Comparison of ENCODE assay signal across 9 cellular contexts in genomic region chr17:65750678-65751077, GRCh38.
A peak's percentile ranks its signal among the peaks of the same experiment; 100 is the strongest.
DNase-seq lines count a peak whose midpoint lies in the region; ATAC-seq, FAIRE-seq and TF ChIP-seq lines count a peak whose summit lies in the region.
"Had no signal": no experiment of that assay in that cellular context is flagged by ENCODE, and none has a peak within 500 bp of the region (broad histone marks: within the 10 kb centered on the region; RNA-seq: fewer than 3 reads in every experiment).

No MANE protein-coding gene starts in this region.

- POLR2A ChIA-PET in AG04449 (lab: Yijun Ruan, JAX) = interaction anchor here (0.7 kb wide), 1 partner anchor 8 kb away, joined by 4 read pairs; no protein-coding TSS in a partner anchor

- H3K9ac ChIP-seq in adipocyte (ENCODE audit: low read length) (no peak overlapping the region), kidney (ENCODE audit: low read length in 2 of 2) (no peak overlapping the region)

- H3K4me3 ChIP-seq in AG04449 (ENCODE audit: low read depth, low read length) (no peak overlapping the region), RWPE2 (ENCODE audit: severe bottlenecking) (no peak overlapping the region), adipocyte (ENCODE audit: low read length) (no peak overlapping the region), kidney (ENCODE audit: low read length in 2 of 2) (no peak overlapping the region)

- intact Hi-C loops in kidney (cut with DNase I) = no loop called here

- H3K9me3 ChIP-seq in RWPE2 (ENCODE audit: severe bottlenecking) (no peaks in the 10 kb centered on the region), adipocyte (ENCODE audit: control insufficient read depth, low read length) (no peaks in the 10 kb centered on the region), kidney (ENCODE audit: control insufficient read depth in 1 of 2, low read length in 2 of 2) (no peaks in the 10 kb centered on the region)

- peak overlapping the region; percentile 2; the same call in 1 of the 2 replicates for H3K27ac Mint-ChIP-seq in HFFc6
- H3K27ac Mint-ChIP-seq in stimulated activated effector memory CD8-positive, alpha-beta T cell treated with anti-CD3 and anti-CD28 coated beads, Interleukin-12 subunit alpha, Interleukin-12 subunit beta, amount 100 ng/mL, for 72 hours = peak overlapping the region; percentile 18

- H3K4me1 Mint-ChIP-seq in HFFc6 (ENCODE audit: low read depth) = peaks cover 22% of the 10 kb centered on the region
- peaks cover 8% of the 10 kb centered on the region for H3K4me1 Mint-ChIP-seq in stimulated activated effector memory CD8-positive, alpha-beta T cell treated with anti-CD3 and anti-CD28 coated beads, Interleukin-12 subunit alpha, Interleukin-12 subunit beta, amount 100 ng/mL, for 72 hours

- H3K9me3 Mint-ChIP-seq in HFFc6 = no peaks in the 10 kb centered on the region
- H3K9me3 Mint-ChIP-seq in stimulated activated effector memory CD8-positive, alpha-beta T cell treated with anti-CD3 and anti-CD28 coated beads, Interleukin-12 subunit alpha, Interleukin-12 subunit beta, amount 100 ng/mL, for 72 hours = no peaks in the 10 kb centered on the region

- H3K4me1 ChIP-seq in RWPE2 (ENCODE audit: insufficient read depth, poor library complexity, severe bottlenecking) = peaks cover 15% of the 10 kb centered on the region
- peaks cover 12% of the 10 kb centered on the region for H3K4me1 ChIP-seq in adipocyte (ENCODE audit: control insufficient read depth, insufficient read depth, low read length)
- no peaks in the 10 kb centered on the region for H3K4me1 ChIP-seq in kidney (ENCODE audit: control insufficient read depth in 1 of 2, insufficient read depth in 1 of 2, low read depth in 1 of 2, low read length in 2 of 2)

- peaks cover 1% of the 10 kb centered on the region for H3K27me3 Mint-ChIP-seq in HFFc6 (ENCODE audit: insufficient read depth)

- peak; percentile 50 for DNase-seq in AG04449 (ENCODE audit: low read depth, low spot score)
- peak; percentile 89 for DNase-seq in HFFc6
- DNase-seq in RWPE2 (ENCODE audit: low spot score) = peak; percentile 91
- DNase-seq in adipocyte (ENCODE audit: low read depth) = peak; percentile 80
- DNase-seq in kidney = peak; percentile 81
- no peak for DNase-seq in stimulated activated effector memory CD8-positive, alpha-beta T cell treated with anti-CD3 and anti-CD28 coated beads, Interleukin-12 subunit alpha, Interleukin-12 subunit beta, amount 100 ng/mL, for 72 hours (ENCODE audit: low spot score in 2 of 2)
- no peak for DNase-seq in ecto neural progenitor cell (ENCODE audit: low spot score)
- no peak for DNase-seq in GF-D8 (lab: John Stamatoyannopoulos, UW)

- H3K36me3 Mint-ChIP-seq in HFFc6 (ENCODE audit: low read depth) = no peaks in the 10 kb centered on the region
- H3K36me3 Mint-ChIP-seq in stimulated activated effector memory CD8-positive, alpha-beta T cell treated with anti-CD3 and anti-CD28 coated beads, Interleukin-12 subunit alpha, Interleukin-12 subunit beta, amount 100 ng/mL, for 72 hours = no peaks in the 10 kb centered on the region

- peak; percentile 58 for FAIRE-seq in kidney (lab: Jason Lieb, UNC)
- FAIRE-seq: colon had no signal

- H3K4me3 Mint-ChIP-seq in HFFc6 = peak overlapping the region; percentile 18
- H3K4me3 Mint-ChIP-seq in stimulated activated effector memory CD8-positive, alpha-beta T cell treated with anti-CD3 and anti-CD28 coated beads, Interleukin-12 subunit alpha, Interleukin-12 subunit beta, amount 100 ng/mL, for 72 hours = no peak overlapping the region

- H3K36me3 ChIP-seq in RWPE2 (ENCODE audit: low read depth) = no peaks in the 10 kb centered on the region
- H3K36me3 ChIP-seq in adipocyte (ENCODE audit: control insufficient read depth, insufficient read depth, low read length, severe bottlenecking) = no peaks in the 10 kb centered on the region
- no peaks in the 10 kb centered on the region for H3K36me3 ChIP-seq in kidney (ENCODE audit: control insufficient read depth in 1 of 2, insufficient read depth in 2 of 2, low read length in 2 of 2)

- H3K27me3 ChIP-seq in RWPE2 (ENCODE audit: insufficient read depth, poor library complexity, severe bottlenecking) (peaks cover 7% of the 10 kb centered on the region), adipocyte (replicated peaks; ENCODE audit: control insufficient read depth, insufficient read depth, low read length) (no peaks in the 10 kb centered on the region)

- CTCF ChIA-PET in AG04449 (lab: Yijun Ruan, JAX) = no interaction called here

- H3K27ac ChIP-seq in RWPE2 (ENCODE audit: poor library complexity, severe bottlenecking) (peak overlapping the region; percentile 8), kidney (ENCODE audit: low read depth in 2 of 2, low read length in 2 of 2) (no peak overlapping the region)

- TF ChIP-seq CTCF in AG04449 (IDR thresholded peaks at IDR 0.05; ENCODE audit: insufficient read depth, low read length, missing control alignments) (no peak), HFFc6 (IDR thresholded peaks at IDR 0.05) (no peak), RWPE2 (IDR thresholded peaks at IDR 0.05; ENCODE audit: poor library complexity, severe bottlenecking) (no peak), kidney (IDR thresholded peaks at IDR 0.05; ENCODE audit: borderline replicate concordance, extremely low read depth, insufficient read depth) (no peak)

- ATAC-seq in RWPE2 (ENCODE audit: low read depth) = peak; percentile 98
- ATAC-seq in stimulated activated effector memory CD8-positive, alpha-beta T cell treated with anti-CD3 and anti-CD28 coated beads, Interleukin-12 subunit alpha, Interleukin-12 subunit beta, amount 100 ng/mL, for 72 hours = peak; percentile 61

Comparison
In these comparisons a context has a peak if more than half of its experiments do, and no peak if none do; other contexts are left out.
1. DNase-seq: peak in AG04449 (single experiment), HFFc6 (single experiment), RWPE2 (single experiment), adipocyte (single experiment) and kidney (single experiment); none in stimulated activated effector memory CD8-positive, alpha-beta T cell treated with anti-CD3 and anti-CD28 coated beads, Interleukin-12 subunit alpha, Interleukin-12 subunit beta, amount 100 ng/mL, for 72 hours (0 of 2), ecto neural progenitor cell (single experiment) and GF-D8 (single experiment).